1 cellular context compared by ENCODE assay signal in the genomic region with DNA sequence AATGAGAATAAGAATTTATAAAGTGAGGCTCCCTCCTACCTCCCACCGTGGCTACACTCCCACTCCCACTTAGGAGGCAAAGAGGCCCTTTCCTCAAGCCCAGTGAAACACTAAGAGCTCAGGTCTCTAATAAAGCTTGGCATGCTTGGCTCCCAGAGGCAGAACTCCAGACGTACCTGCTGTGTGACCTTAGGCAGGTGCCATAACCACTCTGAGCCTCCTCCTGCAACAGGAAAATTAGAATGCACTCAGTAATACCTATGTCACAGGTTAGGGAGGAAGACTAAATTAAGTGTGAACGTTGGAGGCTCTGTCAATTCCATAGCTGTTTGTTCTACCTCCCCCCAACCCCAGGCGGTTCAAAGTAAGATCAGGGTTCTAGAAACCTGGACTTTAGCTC.
TF ChIP-seq lines count a peak whose summit lies in the region.

No MANE protein-coding gene starts in this region.

TF ChIP-seq in HEK293, 187 proteins besides CTCF, POLR2A, EP300 and RAD21 (continued from another document):
- TF ChIP-seq, protein P1, sequence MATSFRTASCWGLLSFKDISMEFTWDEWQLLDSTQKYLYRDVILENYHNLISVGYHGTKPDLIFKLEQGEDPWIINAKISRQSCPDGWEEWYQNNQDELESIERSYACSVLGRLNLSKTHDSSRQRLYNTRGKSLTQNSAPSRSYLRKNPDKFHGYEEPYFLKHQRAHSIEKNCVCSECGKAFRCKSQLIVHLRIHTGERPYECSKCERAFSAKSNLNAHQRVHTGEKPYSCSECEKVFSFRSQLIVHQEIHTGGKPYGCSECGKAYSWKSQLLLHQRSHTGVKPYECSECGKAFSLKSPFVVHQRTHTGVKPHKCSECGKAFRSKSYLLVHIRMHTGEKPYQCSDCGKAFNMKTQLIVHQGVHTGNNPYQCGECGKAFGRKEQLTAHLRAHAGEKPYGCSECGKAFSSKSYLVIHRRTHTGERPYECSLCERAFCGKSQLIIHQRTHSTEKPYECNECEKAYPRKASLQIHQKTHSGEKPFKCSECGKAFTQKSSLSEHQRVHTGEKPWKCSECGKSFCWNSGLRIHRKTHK (tag by site-specific recombination; IDR thresholded peaks at IDR 0.05): no peak
- TF ChIP-seq, protein P2, sequence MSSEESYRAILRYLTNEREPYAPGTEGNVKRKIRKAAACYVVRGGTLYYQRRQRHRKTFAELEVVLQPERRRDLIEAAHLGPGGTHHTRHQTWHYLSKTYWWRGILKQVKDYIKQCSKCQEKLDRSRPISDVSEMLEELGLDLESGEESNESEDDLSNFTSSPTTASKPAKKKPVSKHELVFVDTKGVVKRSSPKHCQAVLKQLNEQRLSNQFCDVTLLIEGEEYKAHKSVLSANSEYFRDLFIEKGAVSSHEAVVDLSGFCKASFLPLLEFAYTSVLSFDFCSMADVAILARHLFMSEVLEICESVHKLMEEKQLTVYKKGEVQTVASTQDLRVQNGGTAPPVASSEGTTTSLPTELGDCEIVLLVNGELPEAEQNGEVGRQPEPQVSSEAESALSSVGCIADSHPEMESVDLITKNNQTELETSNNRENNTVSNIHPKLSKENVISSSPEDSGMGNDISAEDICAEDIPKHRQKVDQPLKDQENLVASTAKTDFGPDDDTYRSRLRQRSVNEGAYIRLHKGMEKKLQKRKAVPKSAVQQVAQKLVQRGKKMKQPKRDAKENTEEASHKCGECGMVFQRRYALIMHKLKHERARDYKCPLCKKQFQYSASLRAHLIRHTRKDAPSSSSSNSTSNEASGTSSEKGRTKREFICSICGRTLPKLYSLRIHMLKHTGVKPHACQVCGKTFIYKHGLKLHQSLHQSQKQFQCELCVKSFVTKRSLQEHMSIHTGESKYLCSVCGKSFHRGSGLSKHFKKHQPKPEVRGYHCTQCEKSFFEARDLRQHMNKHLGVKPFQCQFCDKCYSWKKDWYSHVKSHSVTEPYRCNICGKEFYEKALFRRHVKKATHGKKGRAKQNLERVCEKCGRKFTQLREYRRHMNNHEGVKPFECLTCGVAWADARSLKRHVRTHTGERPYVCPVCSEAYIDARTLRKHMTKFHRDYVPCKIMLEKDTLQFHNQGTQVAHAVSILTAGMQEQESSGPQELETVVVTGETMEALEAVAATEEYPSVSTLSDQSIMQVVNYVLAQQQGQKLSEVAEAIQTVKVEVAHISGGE (tag by site-specific recombination; conservative IDR thresholded peaks at IDR 0.05; ENCODE audit: low read depth): no peak
- no peak for TF ChIP-seq KLF8 (tag by site-specific recombination; IDR thresholded peaks at IDR 0.05)
- no peak for TF ChIP-seq ZNF426 (tag by site-specific recombination; IDR thresholded peaks at IDR 0.05)
TF ChIP-seq in HEK293: peak in this region for 2.
